8 cellular contexts compared by ENCODE assay signal in the genomic region with DNA sequence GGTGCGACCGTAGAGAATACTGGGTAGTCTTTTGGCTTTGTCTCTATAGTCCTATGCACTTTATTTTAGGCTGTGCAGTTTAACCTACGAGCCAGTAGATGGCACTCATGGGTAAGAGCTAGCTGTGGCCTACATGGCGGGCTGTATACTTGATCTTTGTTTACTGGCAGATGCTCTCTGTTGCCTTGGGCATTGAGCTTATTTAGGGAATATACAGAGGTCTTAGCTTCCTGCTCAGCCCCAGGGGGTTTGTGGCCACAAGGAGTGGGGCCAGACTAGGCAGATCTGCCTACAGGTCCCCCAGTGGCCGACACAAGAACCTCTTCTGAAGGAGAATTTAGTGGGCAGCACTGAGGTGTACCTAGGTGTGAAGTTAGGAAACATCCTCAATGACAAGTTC.
DNase-seq lines count a peak whose midpoint lies in the region; ATAC-seq and TF ChIP-seq lines count a peak whose summit lies in the region.

No MANE protein-coding gene starts in this region.

- H3K27me3 ChIP-seq in MG63 = no peaks in the 10 kb centered on the region
- H3K27me3 ChIP-seq in esophagus muscularis mucosa = no peaks in the 10 kb centered on the region

- H3K36me3 Mint-ChIP-seq in nephron progenitor cell (ENCODE audit: low read depth) = no peaks in the 10 kb centered on the region

- H3K9me3 ChIP-seq in MG63 (no peaks in the 10 kb centered on the region), esophagus muscularis mucosa (no peaks in the 10 kb centered on the region)

- no peak overlapping the region for H3K4me3 ChIP-seq in MG63
- H3K4me3 ChIP-seq in esophagus muscularis mucosa = no peak overlapping the region

- H3K27me3 Mint-ChIP-seq in nephron progenitor cell (ENCODE audit: low read depth, poor library complexity) = no peaks in the 10 kb centered on the region

- DNase-seq in AG08396 (ENCODE audit: low spot score) (peak; percentile 44), MG63 (peak; percentile 0), SK-MEL-5 (ENCODE audit: low read depth, low spot score) (peak; percentile 61), esophagus muscularis mucosa (ENCODE audit: extremely low spot score) (no peak), nephron progenitor cell (peak; percentile 8)
- DNase-seq in NK-92 treated with Interleukin-12 subunit alpha and Interleukin-12 subunit beta, amount 100 ng/mL, for 24 hours (lab: John Stamatoyannopoulos, UW) = no peak

- 16% methylated on average over 5 of the region's 5 CpGs for WGBS in esophagus muscularis mucosa

- peaks cover 3% of the 10 kb centered on the region for H3K4me1 Mint-ChIP-seq in nephron progenitor cell

- H3K36me3 ChIP-seq in MG63 = no peaks in the 10 kb centered on the region
- no peaks in the 10 kb centered on the region for H3K36me3 ChIP-seq in esophagus muscularis mucosa

- H3K27ac Mint-ChIP-seq in nephron progenitor cell = no peak overlapping the region

- no peak for TF ChIP-seq POLR2A in esophagus muscularis mucosa (IDR thresholded peaks at IDR 0.05; ENCODE audit: low read depth)

- intact Hi-C loops in esophagus muscularis mucosa (cut with DNase I) = loop anchor here (5.0 to 10.0 kb wide), 2 partner anchors 175 to 322 kb away; no protein-coding TSS in a partner anchor

- no peaks in the 10 kb centered on the region for H3K4me1 ChIP-seq in esophagus muscularis mucosa

- ATAC-seq in GM18498 (IDR thresholded peaks at IDR 0.05; ENCODE audit: unreplicated experiment) (peak; percentile 100), HG02588 (IDR thresholded peaks at IDR 0.05; ENCODE audit: unreplicated experiment) (peak; percentile 99)

- TF ChIP-seq EP300 in esophagus muscularis mucosa (IDR thresholded peaks at IDR 0.05) = no peak

- peaks cover 16% of the 10 kb centered on the region for H3K9me3 Mint-ChIP-seq in nephron progenitor cell

- in situ Hi-C loops in SK-MEL-5 (cut with HindIII; ENCODE audit: low pct_unique_long_range_greater_than_20kb, low sequenced_read_pairs) = no loop called here

- H3K4me3 Mint-ChIP-seq in nephron progenitor cell = no peak overlapping the region

- TF ChIP-seq CTCF in esophagus muscularis mucosa (IDR thresholded peaks at IDR 0.05) (peak; percentile 60 to 68 (median 62)), nephron progenitor cell (IDR thresholded peaks at IDR 0.05) (peak; percentile 68)

- H3K27ac ChIP-seq in esophagus muscularis mucosa (replicated peaks in 1 of 4) = no peak overlapping the region

Comparison
In these comparisons a context has a peak if more than half of its experiments do, and no peak if none do; other contexts are left out.
1. DNase-seq: peak in AG08396 (single experiment), MG63 (single experiment), SK-MEL-5 (single experiment) and nephron progenitor cell (single experiment); none in esophagus muscularis mucosa (single experiment) and NK-92 treated with Interleukin-12 subunit alpha and Interleukin-12 subunit beta, amount 100 ng/mL, for 24 hours (single experiment).